8 cellular contexts compared by ENCODE assay signal in genomic region chr18:79393626-79394401, GRCh38. TPM values are rescaled to one million over a fixed set of nuclear protein-coding genes. Genes with fewer than 3 reads are reported as not detected.
DNase-seq lines count a peak whose midpoint lies in the region; TF ChIP-seq lines count a peak whose summit lies in the region.

No MANE protein-coding gene starts in this region.

- TF ChIP-seq CTCF in WI38 (IDR thresholded peaks at IDR 0.05; ENCODE audit: low read depth, low read length) (no peak), liver (IDR thresholded peaks at IDR 0.05; ENCODE audit: low read depth, low read length, missing input control) (no peak)

- DNase-seq in NOMO-1 (lab: John Stamatoyannopoulos, UW; ENCODE audit: unreplicated experiment in 2 of 2): peak; percentile 37 to 52
- DNase-seq in NOMO-1 treated with dmso at 0.1 percent for 144 hours (lab: John Stamatoyannopoulos, UW; ENCODE audit: unreplicated experiment): no peak
- peak; percentile 58 for DNase-seq in NAMALWA (ENCODE audit: low spot score)
- peak; percentile 32 for DNase-seq in stimulated activated naive CD4-positive, alpha-beta T cell treated with Interleukin-2 at 50 U/mL for 16 hours (lab: John Stamatoyannopoulos, UW)
- DNase-seq in ecto neural progenitor cell (ENCODE audit: low spot score): no peak

- H3K27ac ChIP-seq in ectodermal cell (ENCODE audit: insufficient read depth, low read depth, low read length, poor library complexity, severe bottlenecking) (no peak overlapping the region), liver (ENCODE audit: low read depth in 1 of 2, low read length in 2 of 2) (peak overlapping the region; percentile 50 to 60)

- TF ChIP-seq RAD21 in liver (IDR thresholded peaks at IDR 0.05): peak in 1 of 2 donors; percentile 4

- H3K4me1 ChIP-seq in ectodermal cell (ENCODE audit: control insufficient read depth, insufficient read depth, low read length): peaks cover 10% of the 10 kb centered on the region
- H3K4me1 ChIP-seq in liver (ENCODE audit: control insufficient read depth in 4 of 4, insufficient read depth in 4 of 4, low read length in 3 of 4): peaks cover 23 to 40% (median 28%) of the 10 kb centered on the region in 4 donors

- H3K36me3 ChIP-seq in ectodermal cell (ENCODE audit: control insufficient read depth, insufficient read depth, low read length) (no peaks in the 10 kb centered on the region), liver (ENCODE audit: control insufficient read depth in 4 of 4, insufficient read depth in 3 of 4, low read depth in 1 of 4, low read length in 3 of 4) (no peaks in the 10 kb centered on the region)

- H3K27me3 ChIP-seq in ectodermal cell (ENCODE audit: control insufficient read depth, insufficient read depth, low read length, poor library complexity, severe bottlenecking) (peaks cover 91% of the 10 kb centered on the region), liver (ENCODE audit: control insufficient read depth in 4 of 4, insufficient read depth in 4 of 4, low read length in 3 of 4) (peaks cover 0 to 18% (median 10%) of the 10 kb centered on the region in 4 donors)

- WGBS in ectodermal cell, 2 experiments: 1% methylated on average over 66 to 67 of the region's 67 CpGs
- WGBS in liver: 1% methylated on average over 67 of the region's 67 CpGs

- H3K9me3 ChIP-seq in ectodermal cell (ENCODE audit: control insufficient read depth, low read length) (no peaks in the 10 kb centered on the region), liver (ENCODE audit: control insufficient read depth in 4 of 4, low read length in 3 of 4) (no peaks in the 10 kb centered on the region)

- H3K9ac ChIP-seq in liver (ENCODE audit: low read depth in 1 of 2, low read length in 2 of 2): peak overlapping the region in 1 of 2 donors; percentile 54

- H3K4me3 ChIP-seq in WI38 (ENCODE audit: low read depth, low read length) (peak overlapping the region; percentile 57), ectodermal cell (ENCODE audit: insufficient read depth, low read depth, low read length) (peak overlapping the region; percentile 27), liver (ENCODE audit: low read depth in 1 of 3, low read length in 3 of 3) (peak overlapping the region in 2 of 3 donors; percentile 28 to 71)

TF ChIP-seq in liver, 16 proteins besides CTCF, POLR2A, EP300 and RAD21:
- no peak for TF ChIP-seq HNF4G (IDR thresholded peaks at IDR 0.05)

RNA-seq across cellular contexts. Expression of gene NFATC1, which starts 1.9 kb away (rescaled TPM):
- 6.5 TPM for polyA plus RNA-seq in ectodermal cell (2013, experiment 1 of 4)
- polyA plus RNA-seq in ectodermal cell (2013, experiment 2 of 4): 8.9 TPM
- 6.4 TPM for polyA plus RNA-seq in ectodermal cell (2013, experiment 3 of 4)
- 6.5 TPM for polyA plus RNA-seq in ectodermal cell (2013, experiment 4 of 4)
- 1 to 10 TPM; 1.6 to 2.2 TPM for total RNA-seq in liver
- polyA plus RNA-seq in liver: 1 to 10 TPM in 1 of 2 donors, under 1 TPM in 1; 0.57 to 1.1 TPM

Comparison
In these comparisons a context has a peak if more than half of its experiments do, and no peak if none do; other contexts are left out.
1. DNase-seq: peak in NOMO-1 (2 of 2), NAMALWA (single experiment) and stimulated activated naive CD4-positive, alpha-beta T cell treated with Interleukin-2 at 50 U/mL for 16 hours (single experiment); none in NOMO-1 treated with dmso at 0.1 percent for 144 hours (single experiment) and ecto neural progenitor cell (single experiment).
2. Peak in every context shown above with its lines, with median percentiles within 50 percentile points of each other: H3K4me3 ChIP-seq.